1 cellular context compared by ENCODE assay signal in genomic region chr1:181112071-181112929, GRCh38.
TF ChIP-seq lines count a peak whose summit lies in the region.

No MANE protein-coding gene starts in this region.

TF ChIP-seq in HepG2, 621 proteins besides CTCF, POLR2A, EP300 and RAD21 (continued from another document and continues in another):
- no peak; the same call in 1 of the 2 replicates for TF ChIP-seq ZNF800 (CRISPR knock-in tag; IDR thresholded peaks at IDR 0.05)
- peak; percentile 55 for TF ChIP-seq NFYC (CRISPR knock-in tag; IDR thresholded peaks at IDR 0.05)
- TF ChIP-seq SRY (CRISPR knock-in tag; IDR thresholded peaks at IDR 0.05) = no peak
- no peak for TF ChIP-seq RBM39 (IDR thresholded peaks at IDR 0.05; ENCODE audit: low read depth, low read length, poor library complexity, severe bottlenecking)
- peak; percentile 98 for TF ChIP-seq NFKBIZ (CRISPR knock-in tag; IDR thresholded peaks at IDR 0.05)
- no peak for TF ChIP-seq ZNF180 (CRISPR knock-in tag; IDR thresholded peaks at IDR 0.05; ENCODE audit: borderline replicate concordance, low read depth)
- TF ChIP-seq ZSCAN5A (CRISPR knock-in tag; IDR thresholded peaks at IDR 0.05; ENCODE audit: borderline replicate concordance) = no peak
- TF ChIP-seq SPEN (CRISPR knock-in tag; IDR thresholded peaks at IDR 0.05; ENCODE audit: low read depth) = peak; percentile 95
- TF ChIP-seq PTBP1 (IDR thresholded peaks at IDR 0.05; ENCODE audit: low read depth, low read length, poor library complexity, severe bottlenecking) = no peak
- TF ChIP-seq NRL (CRISPR knock-in tag; IDR thresholded peaks at IDR 0.05; ENCODE audit: borderline replicate concordance) = peak; percentile 78; the same call in 1 of the 2 replicates
- TF ChIP-seq HNF4G (IDR thresholded peaks at IDR 0.05; ENCODE audit: borderline replicate concordance, low read depth, low read length) = peak; percentile 74; the same call in 1 of the 2 replicates
- TF ChIP-seq HNF4G (CRISPR knock-in tag; IDR thresholded peaks at IDR 0.05; ENCODE audit: borderline replicate concordance, low read depth) = peak; percentile 72; the same call in 1 of the 2 replicates
- peak; percentile 86 for TF ChIP-seq PPARG (CRISPR knock-in tag; conservative IDR thresholded peaks at IDR 0.05)
- no peak; the same call in 1 of the 2 replicates for TF ChIP-seq CSRNP1 (CRISPR knock-in tag; IDR thresholded peaks at IDR 0.05)
- no peak for TF ChIP-seq ZNF567 (CRISPR knock-in tag; IDR thresholded peaks at IDR 0.05; ENCODE audit: borderline replicate concordance)
- no peak for TF ChIP-seq NR1H2 (CRISPR knock-in tag; IDR thresholded peaks at IDR 0.05; ENCODE audit: borderline replicate concordance, low read depth)
- TF ChIP-seq BRD4 (CRISPR knock-in tag; IDR thresholded peaks at IDR 0.05) = 0 out of 2 replicates have a peak, but pooled peaks have one; percentile 28
- TF ChIP-seq RARA (CRISPR knock-in tag; IDR thresholded peaks at IDR 0.05) = peak; percentile 93
- peak; percentile 99 for TF ChIP-seq CEBPB (IDR thresholded peaks at IDR 0.05; ENCODE audit: borderline replicate concordance, low read depth, low read length)
- TF ChIP-seq NR0B2 (CRISPR knock-in tag; IDR thresholded peaks at IDR 0.05) = peak; percentile 66
- TF ChIP-seq KDM5B (CRISPR knock-in tag; IDR thresholded peaks at IDR 0.05; ENCODE audit: borderline replicate concordance) = peak; percentile 84
- peak; percentile 63 for TF ChIP-seq YY1 (IDR thresholded peaks at IDR 0.05; ENCODE audit: insufficient read depth, insufficient replicate concordance, low read depth, low read length)
- TF ChIP-seq HNRNPK (IDR thresholded peaks at IDR 0.05; ENCODE audit: low read depth, low read length, poor library complexity, severe bottlenecking) = no peak
- no peak for TF ChIP-seq SYNCRIP (IDR thresholded peaks at IDR 0.05; ENCODE audit: insufficient read depth, low read depth, low read length)
- TF ChIP-seq ZFY (CRISPR knock-in tag; IDR thresholded peaks at IDR 0.05) = peak; percentile 95
- TF ChIP-seq ZNF430 (CRISPR knock-in tag; IDR thresholded peaks at IDR 0.05) = peak; percentile 87
- no peak for TF ChIP-seq SRSF9 (IDR thresholded peaks at IDR 0.05; ENCODE audit: borderline replicate concordance, insufficient read depth, low read depth, low read length, poor library complexity, severe bottlenecking)
- peak; percentile 96 for TF ChIP-seq HOMEZ (CRISPR knock-in tag; IDR thresholded peaks at IDR 0.05; ENCODE audit: low read depth)
- no peak for TF ChIP-seq FUBP1 (CRISPR knock-in tag; IDR thresholded peaks at IDR 0.05; ENCODE audit: borderline replicate concordance)
- peak; percentile 71 for TF ChIP-seq DMAP1 (CRISPR knock-in tag; IDR thresholded peaks at IDR 0.05)
- no peak for TF ChIP-seq MED13 (CRISPR knock-in tag; IDR thresholded peaks at IDR 0.05)
- peak; percentile 70 for TF ChIP-seq HES4 (CRISPR knock-in tag; IDR thresholded peaks at IDR 0.05; ENCODE audit: borderline replicate concordance)
- TF ChIP-seq BCL6 (CRISPR knock-in tag; IDR thresholded peaks at IDR 0.05) = peak; percentile 84
- peak; percentile 95 for TF ChIP-seq KLF6 (CRISPR knock-in tag; IDR thresholded peaks at IDR 0.05)
- peak; percentile 82 for TF ChIP-seq MED1 (CRISPR knock-in tag; IDR thresholded peaks at IDR 0.05)
- peak; percentile 93 for TF ChIP-seq ZNF264 (CRISPR knock-in tag; IDR thresholded peaks at IDR 0.05)
- TF ChIP-seq SALL1 (CRISPR knock-in tag; IDR thresholded peaks at IDR 0.05) = peak; percentile 99
- peak; percentile 83 for TF ChIP-seq ZNF709 (CRISPR knock-in tag; IDR thresholded peaks at IDR 0.05)
- no peak for TF ChIP-seq MTA3 (CRISPR knock-in tag; IDR thresholded peaks at IDR 0.05)
- peak; percentile 86 for TF ChIP-seq REXO4 (CRISPR knock-in tag; IDR thresholded peaks at IDR 0.05; ENCODE audit: borderline replicate concordance)
- TF ChIP-seq NR2C2 (CRISPR knock-in tag; IDR thresholded peaks at IDR 0.05; ENCODE audit: borderline replicate concordance) = peak; percentile 72
- TF ChIP-seq SAFB2 (CRISPR knock-in tag; IDR thresholded peaks at IDR 0.05; ENCODE audit: borderline replicate concordance, low read depth) = no peak; the same call in 1 of the 2 replicates
- TF ChIP-seq FOXA1 (IDR thresholded peaks at IDR 0.05) = peak; percentile 69; the same call in 1 of the 2 replicates
- TF ChIP-seq FOXA1 (CRISPR knock-in tag; IDR thresholded peaks at IDR 0.05) = peak; percentile 99
- peak; percentile 67; the same call in 1 of the 2 replicates for TF ChIP-seq ZNF639 (CRISPR knock-in tag; conservative IDR thresholded peaks at IDR 0.05)
- peak; percentile 81 for TF ChIP-seq KDM2A (CRISPR knock-in tag; IDR thresholded peaks at IDR 0.05; ENCODE audit: borderline replicate concordance, low read depth)
- TF ChIP-seq ZNF644 (CRISPR knock-in tag; IDR thresholded peaks at IDR 0.05; ENCODE audit: low read depth) = peak; percentile 99
- TF ChIP-seq KDM3A (CRISPR knock-in tag; IDR thresholded peaks at IDR 0.05; ENCODE audit: low read depth) = peak; percentile 96
- peak; percentile 91 for TF ChIP-seq ZBTB7B (CRISPR knock-in tag; IDR thresholded peaks at IDR 0.05)
- no peak for TF ChIP-seq TRAFD1 (CRISPR knock-in tag; IDR thresholded peaks at IDR 0.05; ENCODE audit: borderline replicate concordance)
- no peak for TF ChIP-seq REL (CRISPR knock-in tag; conservative IDR thresholded peaks at IDR 0.05)
- TF ChIP-seq MAZ (IDR thresholded peaks at IDR 0.05; ENCODE audit: borderline replicate concordance, low read depth, low read length) = peak; percentile 74
- peak; percentile 91 for TF ChIP-seq MAZ (CRISPR knock-in tag; IDR thresholded peaks at IDR 0.05; ENCODE audit: low read depth)
- TF ChIP-seq ZBED4 (CRISPR knock-in tag; IDR thresholded peaks at IDR 0.05; ENCODE audit: borderline replicate concordance) = peak; percentile 79; the same call in 1 of the 2 replicates
- TF ChIP-seq ZSCAN29 (CRISPR knock-in tag; conservative IDR thresholded peaks at IDR 0.05) = peak; percentile 88
